24 cellular contexts compared by ENCODE assay signal in genomic region chr11:3617990-3618389, GRCh38. TPM values are rescaled to one million over a fixed set of nuclear protein-coding genes. Genes with fewer than 3 reads are reported as not detected.
DNase-seq lines count a peak whose midpoint lies in the region; ATAC-seq and TF ChIP-seq lines count a peak whose summit lies in the region.
"Had no signal": no experiment of that assay in that cellular context is flagged by ENCODE, and none has a peak within 500 bp of the region (broad histone marks: within the 10 kb centered on the region; RNA-seq: fewer than 3 reads in every experiment).

No MANE protein-coding gene starts in this region.

- H3K27ac Mint-ChIP-seq in chondrocyte (ENCODE audit: unreplicated experiment) (no peak overlapping the region), nephron progenitor cell (peak overlapping the region; percentile 5), type B pancreatic cell (no peak overlapping the region)

- H3K4me3 Mint-ChIP-seq in chondrocyte (ENCODE audit: unreplicated experiment) (no peak overlapping the region), nephron progenitor cell (no peak overlapping the region), type B pancreatic cell (peak overlapping the region; percentile 26)
- H3K4me3 Mint-ChIP-seq: CD4-positive, alpha-beta memory T cell had no signal

- H3K27ac ChIP-seq in RWPE2 (ENCODE audit: poor library complexity, severe bottlenecking) = no peak overlapping the region
- H3K27ac ChIP-seq: A549 had no signal

- TF ChIP-seq CTCF in RWPE2 (IDR thresholded peaks at IDR 0.05; ENCODE audit: poor library complexity, severe bottlenecking) (no peak), chondrocyte (IDR thresholded peaks at IDR 0.05) (no peak), nephron progenitor cell (IDR thresholded peaks at IDR 0.05) (no peak), type B pancreatic cell (conservative IDR thresholded peaks at IDR 0.05) (no peak)

- H3K27me3 Mint-ChIP-seq in chondrocyte (ENCODE audit: low read depth) = no peaks in the 10 kb centered on the region
- H3K27me3 Mint-ChIP-seq in nephron progenitor cell (ENCODE audit: low read depth, poor library complexity) = peaks cover 12% of the 10 kb centered on the region
- peaks cover 7% of the 10 kb centered on the region for H3K27me3 Mint-ChIP-seq in type B pancreatic cell
- H3K27me3 Mint-ChIP-seq: CD4-positive, alpha-beta memory T cell had no signal

- H3K9me3 Mint-ChIP-seq in chondrocyte (ENCODE audit: low read depth) (no peaks in the 10 kb centered on the region), nephron progenitor cell (no peaks in the 10 kb centered on the region), type B pancreatic cell (peaks cover 3% of the 10 kb centered on the region)
- H3K9me3 Mint-ChIP-seq: CD4-positive, alpha-beta memory T cell had no signal

- H3K4me3 ChIP-seq in RWPE2 (ENCODE audit: severe bottlenecking) = no peak overlapping the region
- H3K4me3 ChIP-seq: A549 had no signal

- no peak for ATAC-seq in RWPE2 (ENCODE audit: low read depth)
- ATAC-seq: A549 had no signal

- no peaks in the 10 kb centered on the region for H3K4me1 ChIP-seq in RWPE2 (ENCODE audit: insufficient read depth, poor library complexity, severe bottlenecking)
- H3K4me1 ChIP-seq: A549 had no signal

- peak; percentile 19 for DNase-seq in RWPE2 (ENCODE audit: low spot score)
- peak; percentile 42 for DNase-seq in chondrocyte (ENCODE audit: low spot score)
- DNase-seq in nephron progenitor cell = no peak
- DNase-seq in type B pancreatic cell (ENCODE audit: extremely low spot score, unreplicated experiment) = no peak
- DNase-seq in AG20443 (ENCODE audit: low spot score) = no peak
- no peak for DNase-seq in T-helper 2 cell
- no peak for DNase-seq in LoVo (ENCODE audit: low spot score)
- DNase-seq: C1 segment of cervical spinal cord; CD4-positive, alpha-beta memory T cell; DMS 273 treated with DMSO at 0.1 percent for 48 hours; DMS79; EL; GF-D8; H7; NCI-H1105 treated with DMSO at 0.1 percent for 48 hours; NCI-H146; NCI-H1930; NCI-H2107; NCI-H524 treated with DMSO at 0.1 percent for 48 hours; NCI-H774; SK-N-SH had no signal

- H3K36me3 Mint-ChIP-seq in chondrocyte (ENCODE audit: low read depth) (no peaks in the 10 kb centered on the region), nephron progenitor cell (ENCODE audit: low read depth) (no peaks in the 10 kb centered on the region), type B pancreatic cell (no peaks in the 10 kb centered on the region)
- H3K36me3 Mint-ChIP-seq: CD4-positive, alpha-beta memory T cell had no signal

- no peaks in the 10 kb centered on the region for H3K36me3 ChIP-seq in RWPE2 (ENCODE audit: low read depth)

- no peaks in the 10 kb centered on the region for H3K27me3 ChIP-seq in RWPE2 (ENCODE audit: insufficient read depth, poor library complexity, severe bottlenecking)

- H3K9me3 ChIP-seq in RWPE2 (ENCODE audit: severe bottlenecking) = no peaks in the 10 kb centered on the region
- H3K9me3 ChIP-seq: A549, SK-N-SH had no signal

- H3K4me1 Mint-ChIP-seq in chondrocyte (ENCODE audit: low read depth) (peaks cover 9% of the 10 kb centered on the region), nephron progenitor cell (peaks cover 65% of the 10 kb centered on the region), type B pancreatic cell (ENCODE audit: unreplicated experiment) (peaks cover 16% of the 10 kb centered on the region)

RNA-seq across cellular contexts. Expression of gene ART5, which starts 23.8 kb away (rescaled TPM):
- total RNA-seq in chondrocyte (0.44 to 0.72 TPM (median 0.67 TPM) in 3 replicates), type B pancreatic cell (ENCODE audit: low replicate concordance) (1.0 and 3.8 TPM in 2 replicates)
- total RNA-seq: CD4-positive, alpha-beta memory T cell; HT-29; MCF 10A had no signal

RNA-seq across cellular contexts. Expression of gene ART1, which starts 26.9 kb away (rescaled TPM):
- total RNA-seq in chondrocyte = not detected in 3 replicates
- total RNA-seq in type B pancreatic cell (ENCODE audit: low replicate concordance) = not detected in 2 replicates
- total RNA-seq: CD4-positive, alpha-beta memory T cell; HT-29; MCF 10A had no signal

RNA-seq across cellular contexts. Expression of gene CHRNA10, which starts 53.2 kb away (rescaled TPM):
- total RNA-seq in chondrocyte (0.75 to 1.2 TPM (median 0.79 TPM) in 3 replicates), type B pancreatic cell (ENCODE audit: low replicate concordance) (1.5 and 2.9 TPM in 2 replicates)

Comparison
In these comparisons a context has a peak if more than half of its experiments do, and no peak if none do; other contexts are left out.
1. DNase-seq: peak in RWPE2 (single experiment) and chondrocyte (single experiment); none in nephron progenitor cell (single experiment), type B pancreatic cell (single experiment), AG20443 (single experiment), T-helper 2 cell (0 of 5) and LoVo (single experiment).